Comparison of ENCODE assay signal across 8 cellular contexts in genomic region chr16:1983544-1984346, GRCh38. TPM values are rescaled to one million over a fixed set of nuclear protein-coding genes. Genes with fewer than 3 reads are reported as not detected.
DNase-seq lines count a peak whose midpoint lies in the region; ATAC-seq, FAIRE-seq and TF ChIP-seq lines count a peak whose summit lies in the region.

Gene GFER (plus strand): TSS chr16:1984193. CDS start chr16:1984219, 26 bp downstream.

- no peaks in the 10 kb centered on the region for H3K9me3 Mint-ChIP-seq in T-helper 2 cell treated with Interferon-gamma antibody and Interleukin-4, amounts not matched to agents 5 μg/mL and 100 μg/mL, for 36 hours
- H3K9me3 Mint-ChIP-seq in MCF 10A (ENCODE audit: unreplicated experiment): no peaks in the 10 kb centered on the region

- peaks cover 33% of the 10 kb centered on the region for H3K27me3 Mint-ChIP-seq in T-helper 2 cell treated with Interferon-gamma antibody and Interleukin-4, amounts not matched to agents 5 μg/mL and 100 μg/mL, for 36 hours (ENCODE audit: low read depth)
- no peaks in the 10 kb centered on the region for H3K27me3 Mint-ChIP-seq in MCF 10A (ENCODE audit: insufficient read depth, unreplicated experiment)

- DNase-seq in ACHN (peak; percentile 97), GM18507 (ENCODE audit: extremely low spot score, insufficient read length, low read depth) (peak; percentile 81), NCI-H1694 (lab: John Stamatoyannopoulos, UW) (peak; percentile 48), MCF 10A (ENCODE audit: unreplicated experiment) (peak; percentile 82), iPS DF 6.9 (ENCODE audit: low read depth, low spot score) (peak; percentile 78), retina (peak; percentile 97)
- peak; percentile 89 for DNase-seq in T-helper 2 cell treated with Interferon-gamma antibody and Interleukin-4, amounts not matched to agents 5 μg/mL and 100 μg/mL, for 36 hours (ENCODE audit: low spot score)

- in situ Hi-C loops in ACHN (cut with HindIII; ENCODE audit: low pct_ligation_motif_present, low pct_unique_long_range_greater_than_20kb, low sequenced_read_pairs): no loop called here

- TF ChIP-seq CTCF in MCF 10A (IDR thresholded peaks at IDR 0.05; ENCODE audit: unreplicated experiment): no peak

- no CpG with 5 or more reads among the region's 109 CpGs for WGBS in iPS DF 6.9 (ENCODE audit: insufficient coverage, insufficient read length)

- CTCF ChIA-PET in MCF 10A (lab: Yijun Ruan, JAX): interaction anchor here (0.6 to 1.0 kb wide), 2 partner anchors 47 to 156 kb away, joined by 3 to 4 read pairs; no protein-coding TSS in a partner anchor

- peaks cover 11% of the 10 kb centered on the region; the same call in 1 of the 2 replicates for H3K27me3 ChIP-seq in iPS DF 6.9 (ENCODE audit: control insufficient read depth, insufficient read depth, low read length)

- H3K4me3 Mint-ChIP-seq in T-helper 2 cell treated with Interferon-gamma antibody and Interleukin-4, amounts not matched to agents 5 μg/mL and 100 μg/mL, for 36 hours: peak within 1 kb of the TSS; percentile 86
- H3K4me3 Mint-ChIP-seq in MCF 10A (ENCODE audit: unreplicated experiment): peak within 1 kb of the TSS; percentile 76

- peaks cover 12% of the 10 kb centered on the region for H3K4me1 Mint-ChIP-seq in T-helper 2 cell treated with Interferon-gamma antibody and Interleukin-4, amounts not matched to agents 5 μg/mL and 100 μg/mL, for 36 hours (ENCODE audit: low read depth)
- peaks cover 10% of the 10 kb centered on the region for H3K4me1 Mint-ChIP-seq in MCF 10A (ENCODE audit: insufficient read depth, unreplicated experiment)

- peaks cover 10% of the 10 kb centered on the region for H3K36me3 Mint-ChIP-seq in T-helper 2 cell treated with Interferon-gamma antibody and Interleukin-4, amounts not matched to agents 5 μg/mL and 100 μg/mL, for 36 hours (ENCODE audit: low read depth)
- peaks cover 41% of the 10 kb centered on the region for H3K36me3 Mint-ChIP-seq in MCF 10A (ENCODE audit: insufficient read depth, unreplicated experiment)

- peaks cover 9% of the 10 kb centered on the region for H3K36me3 ChIP-seq in iPS DF 6.9 (ENCODE audit: control insufficient read depth, insufficient read depth, low read length)

- POLR2A ChIA-PET in MCF 10A (lab: Yijun Ruan, JAX): interaction anchor here (0.7 to 5.7 kb wide), 16 partner anchors 10 to 255 kb away, joined by 3 to 59 read pairs (median 4); partner anchors contain the start of genes RPS2, TBL3, TRAF7 and ZNF598

- H3K9me3 ChIP-seq in iPS DF 6.9 (ENCODE audit: control insufficient read depth, insufficient read depth, low read length): no peaks in the 10 kb centered on the region

- H3K27ac ChIP-seq in iPS DF 6.9 (ENCODE audit: low read length): no peak within 1 kb of the TSS

- peak within 1 kb of the TSS; percentile 68 for H3K4me3 ChIP-seq in iPS DF 6.9 (ENCODE audit: low read length)

- intact Hi-C loops in MCF 10A (cut with micrococcal nuclease): no loop called here

- H3K4me1 ChIP-seq in iPS DF 6.9 (ENCODE audit: control insufficient read depth, insufficient read depth, low read length): 0 out of 2 replicates have a peak, but pooled peaks cover 3% of the 10 kb centered on the region

- ATAC-seq in HG02885 (IDR thresholded peaks at IDR 0.05; ENCODE audit: poor library complexity, unreplicated experiment): peak; percentile 88

- no TSS peak for BruUV-seq in MCF 10A (replicated peaks; lab: Mats Ljungman, UMichigan)

- peak within 1 kb of the TSS; percentile 62 for H3K27ac Mint-ChIP-seq in T-helper 2 cell treated with Interferon-gamma antibody and Interleukin-4, amounts not matched to agents 5 μg/mL and 100 μg/mL, for 36 hours
- H3K27ac Mint-ChIP-seq in MCF 10A (ENCODE audit: low read depth, unreplicated experiment): no peak within 1 kb of the TSS

- peak; percentile 92 for FAIRE-seq in GM18507 (lab: Jason Lieb, UNC)

RNA-seq across cellular contexts. Expression of gene GFER, which starts in this region (rescaled TPM):
- total RNA-seq in MCF 10A (2022): 34.6 and 40.8 TPM in 2 replicates
